In genomic region chr6:108175592-108176279, GRCh38 we compare ENCODE assay signal across 8 cellular contexts. TPM values are rescaled to one million over a fixed set of nuclear protein-coding genes. Genes with fewer than 3 reads are reported as not detected.
A peak's percentile ranks its signal among the peaks of the same experiment; 100 is the strongest.
DNase-seq lines count a peak whose midpoint lies in the region; ATAC-seq and TF ChIP-seq lines count a peak whose summit lies in the region.

No MANE protein-coding gene starts in this region.

- peaks cover 7 to 15% of the 10 kb centered on the region in 2 donors for H3K4me1 ChIP-seq in esophagus (ENCODE audit: control insufficient read depth in 2 of 2, insufficient read depth in 2 of 2, low read length in 1 of 2)
- no peaks in the 10 kb centered on the region for H3K4me1 ChIP-seq in psoas muscle

- H3K27ac ChIP-seq in esophagus (ENCODE audit: low read depth in 2 of 2, low read length in 1 of 2) (no peak overlapping the region), psoas muscle (no peak overlapping the region)

- TF ChIP-seq CTCF in GM12874 (IDR thresholded peaks at IDR 0.05; ENCODE audit: insufficient read depth, low read depth, low read length) (peak; percentile 50), psoas muscle (IDR thresholded peaks at IDR 0.05) (peak; percentile 8)

- H3K4me3 ChIP-seq in esophagus (ENCODE audit: low read depth in 1 of 2, low read length in 2 of 2) (peak overlapping the region; percentile 40 to 55), psoas muscle (peak overlapping the region; percentile 41)

- ATAC-seq in psoas muscle (peak in 2 of 4 donors; percentile 39 to 68), GM19395 (IDR thresholded peaks at IDR 0.05; ENCODE audit: unreplicated experiment) (no peak), HG03045 (IDR thresholded peaks at IDR 0.05; ENCODE audit: unreplicated experiment) (no peak)

- H3K36me3 ChIP-seq in esophagus (ENCODE audit: control insufficient read depth in 2 of 2, insufficient read depth in 2 of 2, low read length in 1 of 2) (no peaks in the 10 kb centered on the region), psoas muscle (ENCODE audit: insufficient read depth in 1 of 2, low read depth in 1 of 2) (no peaks in the 10 kb centered on the region)

- intact Hi-C loops in psoas muscle (cut with DNase I): no loop called here

- H3K9me3 ChIP-seq in esophagus (ENCODE audit: control insufficient read depth in 2 of 2, insufficient read depth in 1 of 2, low read depth in 1 of 2, low read length in 1 of 2): peaks cover 0 to 2% of the 10 kb centered on the region in 2 donors
- no peaks in the 10 kb centered on the region for H3K9me3 ChIP-seq in psoas muscle

- WGBS in esophagus, 2 donors: 3 to 6% methylated on average over 38 of the region's 38 CpGs
- WGBS in psoas muscle, 3 donors: 1 to 2% (median 1%) methylated on average over 36 to 38 of the region's 38 CpGs

- DNase-seq in NCI-H748 (lab: John Stamatoyannopoulos, UW; ENCODE audit: unreplicated experiment): peak; percentile 86
- no peak for DNase-seq in psoas muscle
- DNase-seq in COLO829 (ENCODE audit: low spot score): no peak
- DNase-seq in GOT3 (lab: John Stamatoyannopoulos, UW): no peak

- peaks cover 5 to 13% of the 10 kb centered on the region in 2 donors for H3K27me3 ChIP-seq in esophagus (ENCODE audit: control insufficient read depth in 1 of 2, insufficient read depth in 2 of 2, low read length in 2 of 2)
- H3K27me3 ChIP-seq in psoas muscle (ENCODE audit: insufficient read depth in 3 of 3, low read length in 2 of 3): peaks cover 0 to 93% (median 39%) of the 10 kb centered on the region in 3 donors

RNA-seq across cellular contexts. Expression of gene NR2E1, which starts 9.9 kb away (rescaled TPM):
- polyA plus RNA-seq in esophagus: under 1 TPM; 0.02 to 0.06 TPM
- not detected for total RNA-seq in psoas muscle
- polyA plus RNA-seq in psoas muscle: under 1 TPM in 1 of 3 donors, not detected in 2; 0.01 TPM
